Comparison of ENCODE assay signal across 24 cellular contexts in the genomic region with DNA sequence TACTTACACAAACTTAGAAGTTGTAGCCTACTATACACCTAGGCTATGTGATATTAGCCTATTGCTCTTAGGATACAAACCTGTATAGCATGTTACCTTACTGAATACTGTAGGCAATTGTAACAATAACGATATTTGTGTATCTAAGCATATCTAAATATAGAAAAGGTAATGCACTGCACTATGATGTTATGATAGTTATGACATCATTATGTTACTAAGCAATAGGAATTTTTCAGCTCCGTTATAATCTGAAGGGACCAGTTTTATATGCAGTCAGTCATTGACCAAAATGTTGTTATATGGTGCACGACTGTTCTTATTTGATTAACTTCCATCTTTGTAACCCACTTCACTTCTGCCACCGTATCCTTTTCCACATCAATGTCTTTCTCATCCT.
DNase-seq lines count a peak whose midpoint lies in the region; ATAC-seq, FAIRE-seq and TF ChIP-seq lines count a peak whose summit lies in the region.
"Had no signal": no experiment of that assay in that cellular context is flagged by ENCODE, and none has a peak within 500 bp of the region (broad histone marks: within the 10 kb centered on the region; RNA-seq: fewer than 3 reads in every experiment).

No MANE protein-coding gene starts in this region.

- no peak for DNase-seq in activated T-cell treated with anti-CD3 and anti-CD28 coated beads, Interleukin-2, amount 50 U/mL, for 72 hours
- DNase-seq in activated T-cell treated with anti-CD3 and anti-CD28 coated beads, Interleukin-2, amount 50 U/mL, for 4 hours, result no peak
- DNase-seq in HepG2 (ENCODE audit: low spot score) (no peak), right lobe of liver (no peak), DMS79 (lab: John Stamatoyannopoulos, UW) (no peak)
- DNase-seq: AML-193; CD4-positive, alpha-beta T cell; CD8-positive, alpha-beta memory T cell; COR-L47; DMS 273 treated with DMSO at 0.1 percent for 48 hours; DMS153; DMS53; GF-D8 had no signal

- no peaks in the 10 kb centered on the region for H3K79me2 ChIP-seq in HepG2 (ENCODE audit: insufficient read depth, low read length)

- intact Hi-C loops in HepG2 (cut with micrococcal nuclease; ENCODE audit: unreplicated experiment) (no loop called here), right lobe of liver (cut with DNase I) (no loop called here)

- no peaks in the 10 kb centered on the region for H4K20me1 ChIP-seq in HepG2 (ENCODE audit: insufficient read depth, low read length)

- TF ChIP-seq POLR2A in HepG2 (IDR thresholded peaks at IDR 0.05; ENCODE audit: insufficient read depth in 1 of 2, low read depth in 2 of 2, low read length in 2 of 2) (no peak), right lobe of liver (IDR thresholded peaks at IDR 0.05) (no peak)

- no peak overlapping the region for H3K4me3 Mint-ChIP-seq in activated T-cell treated with anti-CD3 and anti-CD28 coated beads, Interleukin-2, amount 50 U/mL, for 72 hours
- no peak overlapping the region for H3K4me3 Mint-ChIP-seq in activated T-cell treated with anti-CD3 and anti-CD28 coated beads, Interleukin-2, amount 50 U/mL, for 4 hours
- no peak overlapping the region for H3K4me3 Mint-ChIP-seq in brain
- H3K4me3 Mint-ChIP-seq: B cell; CD4-positive, alpha-beta T cell; CD8-positive, alpha-beta memory T cell had no signal

- POLR2A ChIA-PET in HepG2 (lab: Yijun Ruan, JAX) (no interaction called here), HEK293 (lab: Yijun Ruan, JAX) (no interaction called here)

- H3K4me3 ChIP-seq in HepG2 (replicated peaks in 1 of 3; ENCODE audit: insufficient read depth in 1 of 3, low read depth in 2 of 3, low read length in 3 of 3) (no peak overlapping the region), right lobe of liver (no peak overlapping the region), HEK293 (ENCODE audit: low read depth, low read length) (no peak overlapping the region)
- H3K4me3 ChIP-seq: A549; BLaER1 treated with 17β-estradiol and CSF1 and Interleukin-3, amounts not matched to agents 10 nM and 100 nM had no signal

- TF ChIP-seq RAD21 in HepG2 (CRISPR knock-in tag; IDR thresholded peaks at IDR 0.05), result no peak

- H3K27me3 ChIP-seq in HepG2 (ENCODE audit: control insufficient read depth in 1 of 2, insufficient read depth in 2 of 2, low read length in 2 of 2) (no peaks in the 10 kb centered on the region), right lobe of liver (no peaks in the 10 kb centered on the region)
- H3K27me3 ChIP-seq: BLaER1 treated with 17β-estradiol and CSF1 and Interleukin-3, amounts not matched to agents 10 nM and 100 nM had no signal

- H3K27ac ChIP-seq in HepG2 (ENCODE audit: extremely low read length, insufficient read depth, low read length) (no peak overlapping the region), right lobe of liver (no peak overlapping the region), HEK293 (ENCODE audit: extremely low read depth, low read depth, low read length) (no peak overlapping the region)
- H3K27ac ChIP-seq: 22Rv1; A549; BLaER1 treated with 17β-estradiol and CSF1 and Interleukin-3, amounts not matched to agents 10 nM and 100 nM; C4-2B had no signal

- no peaks in the 10 kb centered on the region for H3K27me3 Mint-ChIP-seq in activated T-cell treated with anti-CD3 and anti-CD28 coated beads, Interleukin-2, amount 50 U/mL, for 72 hours (ENCODE audit: low read depth)
- H3K27me3 Mint-ChIP-seq in activated T-cell treated with anti-CD3 and anti-CD28 coated beads, Interleukin-2, amount 50 U/mL, for 4 hours (ENCODE audit: low read depth), result no peaks in the 10 kb centered on the region
- H3K27me3 Mint-ChIP-seq in brain, result no peaks in the 10 kb centered on the region
- H3K27me3 Mint-ChIP-seq: B cell; CD4-positive, alpha-beta T cell; CD8-positive, alpha-beta memory T cell had no signal

- H3K4me2 ChIP-seq in HepG2 (ENCODE audit: low read depth, low read length), result no peak overlapping the region
- H3K4me2 ChIP-seq: A549; BLaER1 treated with 17β-estradiol and CSF1 and Interleukin-3, amounts not matched to agents 10 nM and 100 nM had no signal

- no peak for ATAC-seq in activated T-cell treated with anti-CD3 and anti-CD28 coated beads, Interleukin-2, amount 50 U/mL, for 72 hours (replicated peaks in 1 of 2)
- no peak for ATAC-seq in activated T-cell treated with anti-CD3 and anti-CD28 coated beads, Interleukin-2, amount 50 U/mL, for 4 hours
- ATAC-seq in HepG2 (no peak), right lobe of liver (no peak), GM19467 (IDR thresholded peaks at IDR 0.05; ENCODE audit: unreplicated experiment) (no peak)
- ATAC-seq: A549 had no signal

- peak overlapping the region; percentile 70 for H3K27ac Mint-ChIP-seq in activated T-cell treated with anti-CD3 and anti-CD28 coated beads, Interleukin-2, amount 50 U/mL, for 72 hours
- H3K27ac Mint-ChIP-seq in brain, result peak overlapping the region in 3 of 5 experiments; percentile 0 to 59 (median 42)
- H3K27ac Mint-ChIP-seq: B cell; CD4-positive, alpha-beta T cell had no signal

- H3K4me1 ChIP-seq in HepG2 (ENCODE audit: insufficient read depth, low read length), result peaks cover 13% of the 10 kb centered on the region
- no peaks in the 10 kb centered on the region for H3K4me1 ChIP-seq in right lobe of liver
- H3K4me1 ChIP-seq in HEK293 (ENCODE audit: control insufficient read depth, insufficient read depth, low read length), result no peaks in the 10 kb centered on the region
- H3K4me1 ChIP-seq: A549 had no signal

- H3K36me3 ChIP-seq in HepG2 (replicated peaks in 1 of 2; ENCODE audit: control insufficient read depth in 1 of 2, insufficient read depth in 2 of 2, low read length in 2 of 2) (peaks cover 0 to 10% of the 10 kb centered on the region in 2 experiments; a peak in 1 of 5 replicates), right lobe of liver (no peaks in the 10 kb centered on the region), HEK293 (ENCODE audit: control insufficient read depth in 2 of 2, insufficient read depth in 1 of 2, low read length in 2 of 2) (peaks cover 0 to 14% of the 10 kb centered on the region in 2 experiments; a peak in 1 of 3 replicates)

- peaks cover 6 to 19% of the 10 kb centered on the region in 2 donors for H3K36me3 Mint-ChIP-seq in activated T-cell treated with anti-CD3 and anti-CD28 coated beads, Interleukin-2, amount 50 U/mL, for 72 hours (ENCODE audit: insufficient read depth in 2 of 2)
- peaks cover 26% of the 10 kb centered on the region for H3K36me3 Mint-ChIP-seq in activated T-cell treated with anti-CD3 and anti-CD28 coated beads, Interleukin-2, amount 50 U/mL, for 4 hours (ENCODE audit: insufficient read depth)
- H3K36me3 Mint-ChIP-seq in brain, result peaks cover 92% of the 10 kb centered on the region

- TF ChIP-seq CTCF in HepG2 (CRISPR knock-in tag; IDR thresholded peaks at IDR 0.05) (no peak), right lobe of liver (IDR thresholded peaks at IDR 0.05) (no peak), HEK293 (tag by site-specific recombination; IDR thresholded peaks at IDR 0.05) (no peak), brain (conservative IDR thresholded peaks at IDR 0.05) (no peak)

- peaks cover 21% of the 10 kb centered on the region for H3K4me1 Mint-ChIP-seq in activated T-cell treated with anti-CD3 and anti-CD28 coated beads, Interleukin-2, amount 50 U/mL, for 72 hours (ENCODE audit: low read depth)
- peaks cover 31% of the 10 kb centered on the region for H3K4me1 Mint-ChIP-seq in activated T-cell treated with anti-CD3 and anti-CD28 coated beads, Interleukin-2, amount 50 U/mL, for 4 hours (ENCODE audit: low read depth)
- peaks cover 20% of the 10 kb centered on the region for H3K4me1 Mint-ChIP-seq in brain
- H3K4me1 Mint-ChIP-seq: B cell had no signal

- FAIRE-seq in HepG2 (lab: Jason Lieb, UNC), result no peak
- FAIRE-seq: A549, G401.6, GM12892, GM18507 had no signal

- 96% methylated on average over 4 of the region's 4 CpGs for WGBS in HepG2 (ENCODE audit: low lambda C conversion rate)
- 91% methylated on average over 4 of the region's 4 CpGs for WGBS in right lobe of liver (ENCODE audit: insufficient coverage, low coverage, low lambda C conversion rate, missing lambda C conversion rate)

- H3K9me3 Mint-ChIP-seq in activated T-cell treated with anti-CD3 and anti-CD28 coated beads, Interleukin-2, amount 50 U/mL, for 72 hours, result peaks cover 0 to 2% of the 10 kb centered on the region in 2 donors
- H3K9me3 Mint-ChIP-seq in activated T-cell treated with anti-CD3 and anti-CD28 coated beads, Interleukin-2, amount 50 U/mL, for 4 hours, result no peaks in the 10 kb centered on the region
- peaks cover 21 to 56% (median 37%) of the 10 kb centered on the region in 5 experiments for H3K9me3 Mint-ChIP-seq in brain
- H3K9me3 Mint-ChIP-seq: CD4-positive, alpha-beta T cell; CD8-positive, alpha-beta memory T cell had no signal

- BruUV-seq in HepG2 (replicated peaks; lab: Mats Ljungman, UMichigan), result no TSS peak

- CTCF ChIA-PET in HepG2 (lab: Yijun Ruan, JAX; ENCODE audit: low intra/inter-chr PET ratio, low total read pairs), result no interaction called here
- CTCF ChIA-PET in HEK293 (lab: Yijun Ruan, JAX), result interaction anchor here (1.5 kb wide), 1 partner anchor 147 kb away, joined by 4 read pairs; no protein-coding TSS in a partner anchor

- in situ Hi-C loops in HepG2 (cut with HindIII; ENCODE audit: extremely low pct_ligation_motif_present, low pct_unique_long_range_greater_than_20kb), result no loop called here

- H3K9me3 ChIP-seq in HepG2 (ENCODE audit: low read length) (peaks cover 2% of the 10 kb centered on the region), right lobe of liver (no peaks in the 10 kb centered on the region), HEK293 (ENCODE audit: control insufficient read depth, insufficient read depth, low read depth, low read length) (no peaks in the 10 kb centered on the region)

- H3K9ac ChIP-seq in HepG2 (ENCODE audit: insufficient read depth, low read depth, low read length), result no peak overlapping the region
- H3K9ac ChIP-seq: BLaER1 treated with 17β-estradiol and CSF1 and Interleukin-3, amounts not matched to agents 10 nM and 100 nM had no signal

- TF ChIP-seq EP300 in HepG2 (IDR thresholded peaks at IDR 0.05; ENCODE audit: low read depth in 2 of 2, low read length in 2 of 2), result no peak
- TF ChIP-seq EP300 in HepG2 (CRISPR knock-in tag; IDR thresholded peaks at IDR 0.05; ENCODE audit: borderline replicate concordance), result no peak

- H2AFZ ChIP-seq in HepG2 (ENCODE audit: low read length), result no peak overlapping the region

TF ChIP-seq in HepG2, 621 proteins besides CTCF, POLR2A, EP300 and RAD21 (continues in another document):
- no peak for TF ChIP-seq JARID2 (CRISPR knock-in tag; IDR thresholded peaks at IDR 0.05; ENCODE audit: insufficient replicate concordance)
- TF ChIP-seq FOXK1 (CRISPR knock-in tag; IDR thresholded peaks at IDR 0.05; ENCODE audit: borderline replicate concordance, low read depth), result no peak
- no peak for TF ChIP-seq ZSCAN29 (CRISPR knock-in tag; conservative IDR thresholded peaks at IDR 0.05)
- no peak for TF ChIP-seq ZNF569 (CRISPR knock-in tag; IDR thresholded peaks at IDR 0.05; ENCODE audit: borderline replicate concordance)

TF ChIP-seq in HEK293, 187 proteins besides CTCF, POLR2A, EP300 and RAD21 (continues in another document):
- TF ChIP-seq ZNF202 (tag by site-specific recombination; IDR thresholded peaks at IDR 0.05; ENCODE audit: borderline replicate concordance), result no peak
- TF ChIP-seq KLF8 (tag by site-specific recombination; IDR thresholded peaks at IDR 0.05), result no peak
- no peak for TF ChIP-seq ZNF660 (tag by site-specific recombination; IDR thresholded peaks at IDR 0.05)
